In genomic region chr14:73645248-73645610, GRCh38 we compare ENCODE assay signal across 8 cellular contexts. TPM values are rescaled to one million over a fixed set of nuclear protein-coding genes. Genes with fewer than 3 reads are reported as not detected.
DNase-seq lines count a peak whose midpoint lies in the region; ATAC-seq and TF ChIP-seq lines count a peak whose summit lies in the region.

No MANE protein-coding gene starts in this region.

- TF ChIP-seq POLR2A in NB4 (IDR thresholded peaks at IDR 0.05; ENCODE audit: extremely low read depth, insufficient read length): no peak

- TF ChIP-seq CTCF in Calu3 (IDR thresholded peaks at IDR 0.05; ENCODE audit: unreplicated experiment) (no peak), NB4 (IDR thresholded peaks at IDR 0.05; ENCODE audit: low read depth, low read length) (no peak), osteocyte (IDR thresholded peaks at IDR 0.05) (no peak)

- H3K36me3 ChIP-seq in endocrine pancreas (ENCODE audit: control insufficient read depth, insufficient read depth, low read length): no peaks in the 10 kb centered on the region

- H3K9ac ChIP-seq in endocrine pancreas (ENCODE audit: control insufficient read depth, insufficient read depth, low read length): peak overlapping the region; percentile 79

- no peaks in the 10 kb centered on the region for H3K27me3 ChIP-seq in endocrine pancreas (ENCODE audit: control insufficient read depth, insufficient read depth, low read length)

- no peaks in the 10 kb centered on the region for H3K9me3 ChIP-seq in endocrine pancreas (ENCODE audit: control insufficient read depth, low read length)

- H3K36me3 Mint-ChIP-seq in Calu3 (ENCODE audit: insufficient read depth, unreplicated experiment): peaks cover 15% of the 10 kb centered on the region
- no peaks in the 10 kb centered on the region for H3K36me3 Mint-ChIP-seq in osteocyte (ENCODE audit: unreplicated experiment)

- peaks cover 8% of the 10 kb centered on the region for H3K4me1 ChIP-seq in endocrine pancreas (ENCODE audit: control insufficient read depth, insufficient read depth, low read length)

- ATAC-seq in HG03342 (IDR thresholded peaks at IDR 0.05; ENCODE audit: unreplicated experiment) (no peak), HG03457 (IDR thresholded peaks at IDR 0.05; ENCODE audit: unreplicated experiment) (no peak)

- CTCF ChIA-PET in Calu3 (lab: Charles Lee): interaction anchor here (1.2 to 1.4 kb wide), 2 partner anchors 11 to 17 kb away, joined by 3 to 4 read pairs; no protein-coding TSS in a partner anchor

- DNase-seq in Calu3: no peak
- DNase-seq in NB4 (ENCODE audit: low read depth): no peak
- DNase-seq in osteocyte (ENCODE audit: extremely low spot score, unreplicated experiment): no peak
- DNase-seq in NOMO-1 treated with dmso at 0.1 percent for 144 hours (lab: John Stamatoyannopoulos, UW; ENCODE audit: unreplicated experiment): no peak
- no peak for DNase-seq in HCEC 1CT

- peak overlapping the region; percentile 94 for H3K4me3 Mint-ChIP-seq in Calu3 (ENCODE audit: low read depth, unreplicated experiment)
- peak overlapping the region; percentile 89 for H3K4me3 Mint-ChIP-seq in osteocyte (ENCODE audit: unreplicated experiment)

- H3K9me3 Mint-ChIP-seq in Calu3 (ENCODE audit: low read depth, unreplicated experiment) (no peaks in the 10 kb centered on the region), osteocyte (ENCODE audit: unreplicated experiment) (no peaks in the 10 kb centered on the region)

- BruUV-seq in Calu3 (replicated peaks; lab: Mats Ljungman, UMichigan): no TSS peak

- peak overlapping the region; percentile 89 for H3K4me3 ChIP-seq in NB4 (ENCODE audit: low read depth, low read length)
- H3K4me3 ChIP-seq in endocrine pancreas (ENCODE audit: control insufficient read depth, insufficient read depth, low read length): peak overlapping the region; percentile 92

- intact Hi-C loops in Calu3 (cut with micrococcal nuclease; ENCODE audit: unreplicated experiment): no loop called here

- peak overlapping the region; percentile 75 for H3K27ac Mint-ChIP-seq in Calu3 (ENCODE audit: unreplicated experiment)
- peak overlapping the region; percentile 91 for H3K27ac Mint-ChIP-seq in osteocyte (ENCODE audit: unreplicated experiment)

- H3K27me3 Mint-ChIP-seq in Calu3 (ENCODE audit: unreplicated experiment) (no peaks in the 10 kb centered on the region), osteocyte (ENCODE audit: unreplicated experiment) (no peaks in the 10 kb centered on the region)

- H3K4me1 Mint-ChIP-seq in Calu3 (ENCODE audit: low read depth, unreplicated experiment) (peaks cover 14% of the 10 kb centered on the region), osteocyte (ENCODE audit: unreplicated experiment) (peaks cover 18% of the 10 kb centered on the region)

RNA-seq across cellular contexts. Expression of gene DNAL1, which starts 0.4 kb away (rescaled TPM):
- total RNA-seq in Calu3 (2022) (15.2 and 17.0 TPM in 2 replicates), osteocyte (12.5 and 12.7 TPM in 2 replicates)

RNA-seq across cellular contexts. Expression of gene ACOT6, which starts 32.9 kb away (rescaled TPM):
- total RNA-seq in Calu3 (2022) (not detected in 2 replicates), osteocyte (not detected in 2 replicates)

RNA-seq across cellular contexts. Expression of gene ACOT4, which starts 53.6 kb away (rescaled TPM):
- total RNA-seq in Calu3 (2022): 1.1 and 1.6 TPM in 2 replicates
- total RNA-seq in osteocyte: 1.3 and 1.4 TPM in 2 replicates
